In genomic region chr19:17576758-17577532, GRCh38 we compare ENCODE assay signal across 8 cellular contexts. TPM values are rescaled to one million over a fixed set of nuclear protein-coding genes. Genes with fewer than 3 reads are reported as not detected.
A peak's percentile ranks its signal among the peaks of the same experiment; 100 is the strongest.
DNase-seq lines count a peak whose midpoint lies in the region; ATAC-seq and TF ChIP-seq lines count a peak whose summit lies in the region.

No MANE protein-coding gene starts in this region.

- no peak overlapping the region for H3K9ac ChIP-seq in HUES6 (ENCODE audit: low read length)

- H3K36me3 Mint-ChIP-seq in activated naive CD8-positive, alpha-beta T cell treated with anti-CD3 and anti-CD28 coated beads for 36 hours, result peaks cover 43% of the 10 kb centered on the region
- peaks cover 60 to 94% of the 10 kb centered on the region in 2 donors for H3K36me3 Mint-ChIP-seq in CD14-positive monocyte

- H3K4me3 ChIP-seq in HUES6 (ENCODE audit: low read depth, low read length) (peak overlapping the region; percentile 52), lower leg skin (ENCODE audit: low read depth, poor library complexity, severe bottlenecking) (no peak overlapping the region)

- H3K4me3 Mint-ChIP-seq in activated naive CD8-positive, alpha-beta T cell treated with anti-CD3 and anti-CD28 coated beads for 36 hours, result no peak overlapping the region
- H3K4me3 Mint-ChIP-seq in CD14-positive monocyte, result no peak overlapping the region

- no peaks in the 10 kb centered on the region for H3K27me3 Mint-ChIP-seq in activated naive CD8-positive, alpha-beta T cell treated with anti-CD3 and anti-CD28 coated beads for 36 hours
- peaks cover 0 to 2% (median 0%) of the 10 kb centered on the region in 3 donors for H3K27me3 Mint-ChIP-seq in CD14-positive monocyte (ENCODE audit: low read depth in 3 of 3)

- peaks cover 19% of the 10 kb centered on the region for H3K4me1 ChIP-seq in HUES6 (ENCODE audit: control insufficient read depth, insufficient read depth, low read length)

- H3K36me3 ChIP-seq in HUES6 (ENCODE audit: control insufficient read depth, insufficient read depth, low read length), result peaks cover 26% of the 10 kb centered on the region

- no peak for ATAC-seq in GM18909 (IDR thresholded peaks at IDR 0.05; ENCODE audit: poor library complexity, unreplicated experiment)

- H3K9me3 ChIP-seq in HUES6 (ENCODE audit: control insufficient read depth, insufficient read depth, low read depth, low read length), result no peaks in the 10 kb centered on the region

- H3K27ac Mint-ChIP-seq in activated naive CD8-positive, alpha-beta T cell treated with anti-CD3 and anti-CD28 coated beads for 36 hours, result no peak overlapping the region
- H3K27ac Mint-ChIP-seq in CD14-positive monocyte, result peak overlapping the region in 2 of 7 donors; percentile 34 to 78

- TF ChIP-seq CTCF in lower leg skin (IDR thresholded peaks at IDR 0.05) (no peak), CD14-positive monocyte (IDR thresholded peaks at IDR 0.05) (no peak)

- H3K27me3 ChIP-seq in HUES6 (ENCODE audit: control insufficient read depth, insufficient read depth, low read length), result no peaks in the 10 kb centered on the region

- H3K9me3 Mint-ChIP-seq in activated naive CD8-positive, alpha-beta T cell treated with anti-CD3 and anti-CD28 coated beads for 36 hours, result no peaks in the 10 kb centered on the region
- peaks cover 0 to 2% (median 0%) of the 10 kb centered on the region in 7 donors for H3K9me3 Mint-ChIP-seq in CD14-positive monocyte

- WGBS in lower leg skin, 2 donors, result 67% methylated on average over 34 to 39 of the region's 41 CpGs

- H3K4me1 Mint-ChIP-seq in activated naive CD8-positive, alpha-beta T cell treated with anti-CD3 and anti-CD28 coated beads for 36 hours, result peaks cover 5% of the 10 kb centered on the region
- H3K4me1 Mint-ChIP-seq in CD14-positive monocyte, result peaks cover 12% of the 10 kb centered on the region

- DNase-seq in D341Med (ENCODE audit: low spot score) (peak; percentile 58), lower leg skin (ENCODE audit: low spot score in 2 of 2) (peak; percentile 37 to 88), CD14-positive monocyte (ENCODE audit: low spot score) (no peak), putamen (ENCODE audit: low spot score) (no peak), NCI-H1930 (lab: John Stamatoyannopoulos, UW) (no peak)
- DNase-seq in activated naive CD8-positive, alpha-beta T cell treated with anti-CD3 and anti-CD28 coated beads for 36 hours, result peak; percentile 57

- no peak for TF ChIP-seq POLR2A in lower leg skin (IDR thresholded peaks at IDR 0.05)

- intact Hi-C loops in lower leg skin (cut with DNase I; ENCODE audit: low total_unique reads) (no loop called here), CD14-positive monocyte (cut with micrococcal nuclease) (no loop called here)

- no peak overlapping the region for H3K27ac ChIP-seq in HUES6 (ENCODE audit: low read depth, low read length)

RNA-seq across cellular contexts. Expression of gene COLGALT1, which starts 21.5 kb away (rescaled TPM):
- total RNA-seq in activated naive CD8-positive, alpha-beta T cell treated with anti-CD3 and anti-CD28 coated beads for 36 hours, result 10 to 100 TPM; 78.9 to 80.1 TPM
- total RNA-seq in lower leg skin, result 10 to 100 TPM; 46.8 to 59.3 (median 53.3) TPM
- polyA plus RNA-seq in CD14-positive monocyte, result 10 to 100 TPM; 66.8 to 68.8 TPM

Comparison
In these comparisons a context has a peak if more than half of its experiments do, and no peak if none do; other contexts are left out.
1. DNase-seq: peak in D341Med (single experiment), activated naive CD8-positive, alpha-beta T cell treated with anti-CD3 and anti-CD28 coated beads for 36 hours (single experiment) and lower leg skin (2 of 2); none in CD14-positive monocyte (single experiment), putamen (single experiment) and NCI-H1930 (0 of 2).